ENCODE assay signal across 8 cellular contexts in the genomic region with DNA sequence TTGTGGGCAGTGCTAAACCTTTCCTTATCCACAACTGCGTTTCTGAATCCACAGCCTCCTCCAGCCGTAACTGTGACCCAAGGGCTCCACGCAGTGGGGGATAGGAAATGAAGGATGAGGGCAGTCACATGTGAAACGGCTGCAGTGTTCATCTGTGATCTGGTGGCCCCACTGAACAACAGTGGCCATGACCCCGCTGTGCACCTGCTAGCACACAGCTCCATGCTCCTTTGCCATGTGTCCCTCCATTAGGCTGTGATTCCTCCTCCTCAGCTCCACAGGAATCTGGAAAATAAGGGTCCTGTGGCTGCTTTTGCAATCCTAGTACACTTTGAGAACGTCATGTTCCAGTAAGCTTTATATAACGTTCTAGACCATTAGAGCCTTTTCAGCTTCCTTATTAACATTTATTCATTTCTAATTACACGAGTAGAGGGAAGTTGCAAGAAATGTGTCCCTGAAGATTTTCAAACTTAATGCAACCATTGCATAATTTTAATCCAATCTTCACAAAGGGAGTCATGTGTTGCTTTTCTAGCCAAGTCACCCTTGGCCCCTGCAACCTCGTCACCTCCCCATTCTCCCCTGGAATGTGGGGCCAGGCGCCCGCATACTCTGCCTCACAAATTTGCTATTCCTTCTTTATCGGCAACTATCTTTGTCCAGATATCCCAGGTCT. TPM values are rescaled to one million over a fixed set of nuclear protein-coding genes. Genes with fewer than 3 reads are reported as not detected.
DNase-seq lines count a peak whose midpoint lies in the region; TF ChIP-seq lines count a peak whose summit lies in the region.

No MANE protein-coding gene starts in this region.

- in situ Hi-C loops in GM13977 (cut with MboI; ENCODE audit: low pct_unique_long_range_greater_than_20kb, low sequenced_read_pairs, unreplicated experiment) (loop anchor here (5.0 kb wide), 1 partner anchor 546 kb away; no protein-coding TSS in a partner anchor), SK-MEL-5 (cut with HindIII; ENCODE audit: low pct_unique_long_range_greater_than_20kb, low sequenced_read_pairs) (no loop called here)

- DNase-seq in GM13977 (ENCODE audit: low spot score) = peak; percentile 19
- DNase-seq in SK-MEL-5 (ENCODE audit: low read depth, low spot score) = peak; percentile 32
- peak; percentile 55 to 92 (median 83) for DNase-seq in head of caudate nucleus
- peak; percentile 72 for DNase-seq in renal cortical epithelial cell (ENCODE audit: low read depth)
- no peak for DNase-seq in HuH-7 (ENCODE audit: low spot score)
- DNase-seq in NCI-H2171 (lab: John Stamatoyannopoulos, UW) = no peak
- DNase-seq in DMS79 treated with DMSO at 0.1 percent for 48 hours (lab: John Stamatoyannopoulos, UW) = no peak
- DNase-seq in NCI-H510A treated with DMSO at 0.1 percent for 48 hours (lab: John Stamatoyannopoulos, UW) = no peak

- peak; percentile 42 for TF ChIP-seq CTCF in GM13977 (IDR thresholded peaks at IDR 0.05; ENCODE audit: extremely low read depth, insufficient read depth, missing control alignments)

- intact Hi-C loops in head of caudate nucleus (cut with DNase I) = loop anchor here (5.0 to 10.0 kb wide), 2 partner anchors 64 to 116 kb away; partner anchors contain the start of gene APCDD1

RNA-seq across cellular contexts. Expression of gene NAPG, which starts 7.1 kb away (rescaled TPM):
- total RNA-seq in SK-MEL-5 (2014; rRNA removed; shearing (Covaris generic)) = 31.1 and 32.2 TPM in 2 replicates
- 17.4 and 19.3 TPM in 2 replicates for polyA plus RNA-seq in SK-MEL-5 (2015; cell fraction: cytosol; rRNA removed)
- 85.3 and 92.3 TPM in 2 replicates for polyA plus RNA-seq in SK-MEL-5 (2015; cell fraction: nucleus; rRNA removed)
- total RNA-seq in renal cortical epithelial cell = 43.2 and 82.5 TPM in 2 replicates

Comparison
In these comparisons a context has a peak if more than half of its experiments do, and no peak if none do; other contexts are left out.
1. DNase-seq: peak in GM13977 (single experiment), SK-MEL-5 (single experiment), head of caudate nucleus (42 of 42) and renal cortical epithelial cell (single experiment); none in HuH-7 (single experiment), NCI-H2171 (single experiment), DMS79 treated with DMSO at 0.1 percent for 48 hours (single experiment) and NCI-H510A treated with DMSO at 0.1 percent for 48 hours (single experiment).